Comparison of ENCODE assay signal across 6 cellular contexts in the genomic region with DNA sequence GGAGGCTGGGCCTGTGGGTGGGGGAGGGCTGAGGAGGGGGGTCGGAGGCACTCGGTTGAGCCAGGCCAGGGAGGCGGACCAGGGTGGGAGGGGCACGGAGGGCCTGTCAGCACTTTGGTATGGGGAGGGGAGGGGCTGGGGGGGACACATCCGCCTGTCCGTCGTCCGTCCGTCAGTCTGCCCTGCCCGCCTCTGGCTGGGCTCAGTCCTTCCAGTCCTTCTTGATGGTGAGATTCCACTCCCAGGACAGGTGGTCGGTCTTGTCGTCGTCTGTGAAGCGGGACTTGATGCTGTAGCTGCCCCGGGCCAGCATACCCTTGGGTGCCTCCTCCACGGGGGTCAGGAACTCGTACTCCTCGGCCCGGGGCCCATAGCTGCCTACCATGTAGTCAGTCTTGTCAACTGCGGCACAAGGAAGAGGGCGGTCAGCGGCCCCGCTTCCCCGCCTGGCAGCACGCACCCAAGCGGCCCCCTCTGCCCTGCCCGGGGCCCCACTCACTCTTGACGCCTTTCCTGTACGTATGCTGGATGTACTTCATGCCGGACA. TPM values are rescaled to one million over a fixed set of nuclear protein-coding genes. Genes with fewer than 3 reads are reported as not detected.
DNase-seq lines count a peak whose midpoint lies in the region; ATAC-seq and TF ChIP-seq lines count a peak whose summit lies in the region.

No MANE protein-coding gene starts in this region.

- H3K9me3 Mint-ChIP-seq in natural killer cell treated with Interleukin-12 subunit alpha and Interleukin-12 subunit beta and Interleukin-15 and Interleukin-18, amount 100 ng/mL, for 72 hours: no peaks in the 10 kb centered on the region
- no peaks in the 10 kb centered on the region for H3K9me3 Mint-ChIP-seq in natural killer cell

- no peak for DNase-seq in natural killer cell treated with Interleukin-12 subunit alpha and Interleukin-12 subunit beta and Interleukin-15 and Interleukin-18, amount 100 ng/mL, for 72 hours (ENCODE audit: low spot score)
- DNase-seq in natural killer cell: no peak
- no peak for DNase-seq in coronary artery (ENCODE audit: low spot score)
- no peak for DNase-seq in sciatic nerve (ENCODE audit: low spot score)
- no peak for DNase-seq in NCI-H1092 treated with DMSO at 0.1 percent for 48 hours (lab: John Stamatoyannopoulos, UW)
- DNase-seq in NCI-H1436 (lab: John Stamatoyannopoulos, UW): no peak

- TF ChIP-seq CTCF in natural killer cell (IDR thresholded peaks at IDR 0.05) (no peak), coronary artery (IDR thresholded peaks at IDR 0.05) (no peak)

- no peaks in the 10 kb centered on the region for H3K27me3 Mint-ChIP-seq in natural killer cell treated with Interleukin-12 subunit alpha and Interleukin-12 subunit beta and Interleukin-15 and Interleukin-18, amount 100 ng/mL, for 72 hours
- H3K27me3 Mint-ChIP-seq in natural killer cell (ENCODE audit: low read depth in 2 of 2): no peaks in the 10 kb centered on the region

- intact Hi-C loops in natural killer cell (cut with micrococcal nuclease): no loop called here
- intact Hi-C loops in sciatic nerve (cut with DNase I): no loop called here

- no peak for ATAC-seq in natural killer cell treated with Interleukin-12 subunit alpha and Interleukin-12 subunit beta and Interleukin-15 and Interleukin-18, amount 100 ng/mL, for 72 hours
- no peak for ATAC-seq in natural killer cell
- peak; percentile 18 for ATAC-seq in sciatic nerve

- peak overlapping the region; percentile 90 for H3K4me3 ChIP-seq in coronary artery

- H3K4me3 Mint-ChIP-seq in natural killer cell treated with Interleukin-12 subunit alpha and Interleukin-12 subunit beta and Interleukin-15 and Interleukin-18, amount 100 ng/mL, for 72 hours: peak overlapping the region; percentile 87
- no peak overlapping the region for H3K4me3 Mint-ChIP-seq in natural killer cell

- peaks cover 17 to 33% of the 10 kb centered on the region in 2 donors for H3K4me1 Mint-ChIP-seq in natural killer cell treated with Interleukin-12 subunit alpha and Interleukin-12 subunit beta and Interleukin-15 and Interleukin-18, amount 100 ng/mL, for 72 hours (ENCODE audit: low read depth in 2 of 2)
- peaks cover 14 to 45% of the 10 kb centered on the region in 2 donors for H3K4me1 Mint-ChIP-seq in natural killer cell

- peak overlapping the region; percentile 83 to 100 for H3K27ac ChIP-seq in coronary artery

- peak overlapping the region; percentile 53 to 86 for H3K27ac Mint-ChIP-seq in natural killer cell treated with Interleukin-12 subunit alpha and Interleukin-12 subunit beta and Interleukin-15 and Interleukin-18, amount 100 ng/mL, for 72 hours
- peak overlapping the region in 1 of 2 donors; percentile 87 for H3K27ac Mint-ChIP-seq in natural killer cell

- H3K36me3 Mint-ChIP-seq in natural killer cell treated with Interleukin-12 subunit alpha and Interleukin-12 subunit beta and Interleukin-15 and Interleukin-18, amount 100 ng/mL, for 72 hours: no peaks in the 10 kb centered on the region
- no peaks in the 10 kb centered on the region for H3K36me3 Mint-ChIP-seq in natural killer cell

RNA-seq across cellular contexts. Expression of a gene that starts 2.4 kb away (rescaled TPM):
- 100 to 1,000 TPM; 874 to 929 TPM for total RNA-seq in natural killer cell treated with Interleukin-12 subunit alpha and Interleukin-12 subunit beta and Interleukin-15 and Interleukin-18, amount 100 ng/mL, for 72 hours
- total RNA-seq in natural killer cell: 100 to 1,000 TPM; 600 to 824 (median 689) TPM
- total RNA-seq in sciatic nerve: 387 TPM

RNA-seq across cellular contexts. Expression of a gene that starts 8.4 kb away (rescaled TPM):
- total RNA-seq in natural killer cell treated with Interleukin-12 subunit alpha and Interleukin-12 subunit beta and Interleukin-15 and Interleukin-18, amount 100 ng/mL, for 72 hours: 100 to 1,000 TPM; 691 to 774 TPM
- total RNA-seq in natural killer cell: 100 to 1,000 TPM; 334 to 468 (median 386) TPM
- total RNA-seq in sciatic nerve: 248 TPM

RNA-seq across cellular contexts. Expression of a gene that starts 22.6 kb away (rescaled TPM):
- total RNA-seq in natural killer cell treated with Interleukin-12 subunit alpha and Interleukin-12 subunit beta and Interleukin-15 and Interleukin-18, amount 100 ng/mL, for 72 hours: 100 to 1,000 TPM; 159 to 302 TPM
- total RNA-seq in natural killer cell (100 to 1,000 TPM in 2 of 3 donors, 10 to 100 TPM in 1; 91.5 to 115 (median 105) TPM), sciatic nerve (45.9 TPM)

RNA-seq across cellular contexts. Expression of a gene that starts 22.8 kb away (rescaled TPM):
- total RNA-seq in natural killer cell treated with Interleukin-12 subunit alpha and Interleukin-12 subunit beta and Interleukin-15 and Interleukin-18, amount 100 ng/mL, for 72 hours: 100 to 1,000 TPM in 1 of 2 donors, 10 to 100 TPM in 1; 81.3 to 112 TPM
- 10 to 100 TPM; 40.1 to 50.9 (median 41.5) TPM for total RNA-seq in natural killer cell
- 58.2 TPM for total RNA-seq in sciatic nerve

RNA-seq across cellular contexts. Expression of a gene that starts 33.3 kb away (rescaled TPM):
- under 1 TPM; 0.17 to 0.50 TPM for total RNA-seq in natural killer cell treated with Interleukin-12 subunit alpha and Interleukin-12 subunit beta and Interleukin-15 and Interleukin-18, amount 100 ng/mL, for 72 hours
- total RNA-seq in natural killer cell: under 1 TPM in 2 of 3 donors, not detected in 1; 0.18 to 0.31 TPM
- total RNA-seq in sciatic nerve: 0.80 TPM
